1 cellular context compared by ENCODE assay signal in genomic region chr15:65827065-65827464, GRCh38.
TF ChIP-seq lines count a peak whose summit lies in the region.

No MANE protein-coding gene starts in this region.

TF ChIP-seq in H1, 55 proteins besides CTCF, POLR2A, EP300 and RAD21:
- TF ChIP-seq MAX (IDR thresholded peaks at IDR 0.05), result no peak
- no peak for TF ChIP-seq TBP (IDR thresholded peaks at IDR 0.05; ENCODE audit: low read depth, low read length)
- TF ChIP-seq BCL11A (IDR thresholded peaks at IDR 0.05; ENCODE audit: low read depth in 2 of 2, low read length in 2 of 2), result no peak
- TF ChIP-seq HDAC2 (IDR thresholded peaks at IDR 0.05; ENCODE audit: borderline replicate concordance in 1 of 2, low read depth in 2 of 2, low read length in 2 of 2), result no peak
- TF ChIP-seq EGR1 (IDR thresholded peaks at IDR 0.05; ENCODE audit: borderline replicate concordance, low read depth, low read length), result no peak
- no peak for TF ChIP-seq SIRT6 (IDR thresholded peaks at IDR 0.05; ENCODE audit: low read length)
- TF ChIP-seq SP2 (IDR thresholded peaks at IDR 0.05; ENCODE audit: low read length), result no peak
- no peak for TF ChIP-seq CHD1 (IDR thresholded peaks at IDR 0.05; ENCODE audit: low read depth, low read length)
- no peak for TF ChIP-seq JUN (IDR thresholded peaks at IDR 0.05; ENCODE audit: low read depth, low read length)
- no peak for TF ChIP-seq SIX5 (IDR thresholded peaks at IDR 0.05; ENCODE audit: low read depth, low read length)
- TF ChIP-seq CHD2 (IDR thresholded peaks at IDR 0.05; ENCODE audit: low read length), result no peak
- TF ChIP-seq E2F6 (IDR thresholded peaks at IDR 0.05), result no peak
- no peak for TF ChIP-seq SUZ12 (IDR thresholded peaks at IDR 0.05; ENCODE audit: low read length)
- no peak for TF ChIP-seq RFX5 (IDR thresholded peaks at IDR 0.05; ENCODE audit: borderline replicate concordance, low read depth, low read length)
- TF ChIP-seq ZNF274 (IDR thresholded peaks at IDR 0.05; ENCODE audit: borderline replicate concordance, extremely low read depth, low read length), result no peak
- no peak for TF ChIP-seq GABPA (IDR thresholded peaks at IDR 0.05; ENCODE audit: borderline replicate concordance, insufficient read depth, low read length)
- no peak for TF ChIP-seq SP4 (IDR thresholded peaks at IDR 0.05; ENCODE audit: low read length)
- no peak for TF ChIP-seq BACH1 (IDR thresholded peaks at IDR 0.05; ENCODE audit: low read length)
